23 cellular contexts compared by ENCODE assay signal in genomic region chr4:86421461-86421860, GRCh38.
DNase-seq lines count a peak whose midpoint lies in the region; ATAC-seq, FAIRE-seq and TF ChIP-seq lines count a peak whose summit lies in the region.
"Had no signal": no experiment of that assay in that cellular context is flagged by ENCODE, and none has a peak within 500 bp of the region (broad histone marks: within the 10 kb centered on the region; RNA-seq: fewer than 3 reads in every experiment).

No MANE protein-coding gene starts in this region.

- TF ChIP-seq RAD21 in H1 (IDR thresholded peaks at IDR 0.05 in 1 of 2, conservative IDR thresholded peaks at IDR 0.05 in 1 of 2; ENCODE audit: low read depth in 2 of 2, low read length in 2 of 2): no peak

- H3K4me3 Mint-ChIP-seq in WTC11 (no peak overlapping the region), neural progenitor cell (no peak overlapping the region)
- no peak overlapping the region for H3K4me3 Mint-ChIP-seq in stimulated activated effector memory CD8-positive, alpha-beta T cell treated with anti-CD3 and anti-CD28 coated beads, Interleukin-12 subunit alpha, Interleukin-12 subunit beta, amount 100 ng/mL, for 72 hours
- no peak overlapping the region for H3K4me3 Mint-ChIP-seq in activated naive CD4-positive, alpha-beta T cell treated with anti-CD3 and anti-CD28 coated beads for 36 hours
- H3K4me3 Mint-ChIP-seq: CD4-positive, alpha-beta memory T cell had no signal

- H3K79me1 ChIP-seq in H1 (ENCODE audit: low read depth, low read length): no peaks in the 10 kb centered on the region

- H2AK5ac ChIP-seq in H1 (ENCODE audit: low read depth, low read length): no peak overlapping the region

- H2AFZ ChIP-seq in H1 (ENCODE audit: low read length) (no peak overlapping the region), neural progenitor cell (replicated peaks) (peak overlapping the region; percentile 18)

- CTCF ChIA-PET in WTC11 (lab: Charles Lee) (no interaction called here), H1 (lab: Charles Lee; ENCODE audit: partially characterized antibody) (interaction anchor here (0.6 to 0.8 kb wide), 2 partner anchors 16 to 71 kb away, joined by 3 read pairs; no protein-coding TSS in a partner anchor)
- CTCF ChIA-PET in activated naive CD4-positive, alpha-beta T cell treated with anti-CD3 and anti-CD28 coated beads for 36 hours (lab: Charles Lee): no interaction called here

- DNase-seq in WTC11 (ENCODE audit: low spot score) (no peak), H1 (ENCODE audit: low read depth in 1 of 2, low spot score in 2 of 2) (no peak), neural progenitor cell (ENCODE audit: low spot score) (no peak), superior temporal gyrus (ENCODE audit: extremely low spot score) (peak; percentile 39), retina (no peak)
- no peak for DNase-seq in stimulated activated effector memory CD8-positive, alpha-beta T cell treated with anti-CD3 and anti-CD28 coated beads, Interleukin-12 subunit alpha, Interleukin-12 subunit beta, amount 100 ng/mL, for 72 hours (ENCODE audit: low spot score in 2 of 2)
- DNase-seq in activated naive CD4-positive, alpha-beta T cell treated with anti-CD3 and anti-CD28 coated beads for 36 hours: no peak
- DNase-seq: BE2C; CD4-positive, alpha-beta memory T cell; COR-L47; DMS153; DMS79 treated with DMSO at 0.1 percent for 48 hours; EL had no signal

- H2BK15ac ChIP-seq in H1 (ENCODE audit: low read length): no peak overlapping the region

- TF ChIP-seq EP300 in H1 (IDR thresholded peaks at IDR 0.05; ENCODE audit: borderline replicate concordance in 1 of 2, low read depth in 2 of 2, low read length in 2 of 2): no peak

- H3K9me3 Mint-ChIP-seq in WTC11: peaks cover 14% of the 10 kb centered on the region
- H3K9me3 Mint-ChIP-seq in neural progenitor cell: peaks cover 2% of the 10 kb centered on the region
- H3K9me3 Mint-ChIP-seq in stimulated activated effector memory CD8-positive, alpha-beta T cell treated with anti-CD3 and anti-CD28 coated beads, Interleukin-12 subunit alpha, Interleukin-12 subunit beta, amount 100 ng/mL, for 72 hours: no peaks in the 10 kb centered on the region
- no peaks in the 10 kb centered on the region for H3K9me3 Mint-ChIP-seq in activated naive CD4-positive, alpha-beta T cell treated with anti-CD3 and anti-CD28 coated beads for 36 hours

- peak overlapping the region; percentile 4; the same call in 1 of the 2 replicates for H2BK5ac ChIP-seq in H1 (ENCODE audit: low read depth, low read length)

- H3K27me3 ChIP-seq in H1 (replicated peaks in 1 of 4; ENCODE audit: control insufficient read depth in 3 of 4, extremely low read depth in 1 of 4, insufficient read depth in 3 of 4, low read length in 3 of 4) (peaks cover 0 to 1% (median 0%) of the 10 kb centered on the region in 4 experiments; a peak in 1 of 7 replicates), neural progenitor cell (no peaks in the 10 kb centered on the region)
- H3K27me3 ChIP-seq: BE2C had no signal

- TF ChIP-seq CTCF in WTC11 (IDR thresholded peaks at IDR 0.05) (no peak), H1 (IDR thresholded peaks at IDR 0.05; ENCODE audit: control extremely low read depth in 1 of 3, insufficient read depth in 1 of 3, low read depth in 1 of 3, low read length in 3 of 3) (no peak), neural progenitor cell (IDR thresholded peaks at IDR 0.05) (no peak)

- no peak overlapping the region for H4K8ac ChIP-seq in H1 (ENCODE audit: extremely low read depth, insufficient read depth, low read length)

- H3K36me3 ChIP-seq in H1 (ENCODE audit: control insufficient read depth in 2 of 4, insufficient read depth in 4 of 4, low read length in 3 of 4): no peaks in the 10 kb centered on the region
- H3K36me3 ChIP-seq in neural progenitor cell: peaks cover 6% of the 10 kb centered on the region
- H3K36me3 ChIP-seq: BE2C had no signal

- H3K23ac ChIP-seq in H1 (ENCODE audit: insufficient read length): no peak overlapping the region

- H3K18ac ChIP-seq in H1 (ENCODE audit: extremely low read depth, low read length): no peak overlapping the region

- peaks cover 0 to 3% (median 0%) of the 10 kb centered on the region in 4 experiments; a peak in 1 of 7 replicates for H3K4me1 ChIP-seq in H1 (replicated peaks in 1 of 4; ENCODE audit: control insufficient read depth in 3 of 4, insufficient read depth in 4 of 4, low read length in 3 of 4)
- peaks cover 13% of the 10 kb centered on the region for H3K4me1 ChIP-seq in neural progenitor cell
- H3K4me1 ChIP-seq: BE2C had no signal

- H3K56ac ChIP-seq in H1 (replicated peaks; ENCODE audit: insufficient read length, low read depth, low read length): no peak overlapping the region

- H3K4me3 ChIP-seq in H1 (ENCODE audit: extremely low read depth in 1 of 4, insufficient read depth in 2 of 4, low read depth in 3 of 4, low read length in 4 of 4) (no peak overlapping the region), neural progenitor cell (no peak overlapping the region)

- H4K5ac ChIP-seq in H1 (ENCODE audit: insufficient read length, low read depth, low read length): no peak overlapping the region

- no peaks in the 10 kb centered on the region for H3K23me2 ChIP-seq in H1 (ENCODE audit: low read depth, low read length)

- H2BK20ac ChIP-seq in H1 (ENCODE audit: low read length): no peak overlapping the region

- H3K4me2 ChIP-seq in H1 (ENCODE audit: insufficient read depth in 1 of 2, low read depth in 2 of 2, low read length in 2 of 2): no peak overlapping the region
- no peak overlapping the region for H3K4me2 ChIP-seq in neural progenitor cell

- H3K79me2 ChIP-seq in H1 (ENCODE audit: control insufficient read depth in 1 of 2, insufficient read depth in 2 of 2, low read length in 2 of 2) (no peaks in the 10 kb centered on the region), neural progenitor cell (ENCODE audit: low read depth) (no peaks in the 10 kb centered on the region)

- H4K20me1 ChIP-seq in H1 (replicated peaks in 1 of 2; ENCODE audit: control insufficient read depth in 1 of 2, insufficient read depth in 2 of 2, low read length in 2 of 2): no peaks in the 10 kb centered on the region
- H4K20me1 ChIP-seq in neural progenitor cell (ENCODE audit: low read depth): no peaks in the 10 kb centered on the region

- no peak overlapping the region for H3K14ac ChIP-seq in H1 (ENCODE audit: insufficient read length)

- H3K27ac Mint-ChIP-seq in WTC11 (peak overlapping the region; percentile 53; the same call in 1 of the 2 replicates), neural progenitor cell (no peak overlapping the region)
- no peak overlapping the region for H3K27ac Mint-ChIP-seq in stimulated activated effector memory CD8-positive, alpha-beta T cell treated with anti-CD3 and anti-CD28 coated beads, Interleukin-12 subunit alpha, Interleukin-12 subunit beta, amount 100 ng/mL, for 72 hours
- H3K27ac Mint-ChIP-seq in activated naive CD4-positive, alpha-beta T cell treated with anti-CD3 and anti-CD28 coated beads for 36 hours: no peak overlapping the region
- H3K27ac Mint-ChIP-seq: CD4-positive, alpha-beta memory T cell had no signal

- peaks cover 8% of the 10 kb centered on the region for H3K36me3 Mint-ChIP-seq in WTC11
- H3K36me3 Mint-ChIP-seq in neural progenitor cell: no peaks in the 10 kb centered on the region
- no peaks in the 10 kb centered on the region for H3K36me3 Mint-ChIP-seq in stimulated activated effector memory CD8-positive, alpha-beta T cell treated with anti-CD3 and anti-CD28 coated beads, Interleukin-12 subunit alpha, Interleukin-12 subunit beta, amount 100 ng/mL, for 72 hours
- H3K36me3 Mint-ChIP-seq in activated naive CD4-positive, alpha-beta T cell treated with anti-CD3 and anti-CD28 coated beads for 36 hours (ENCODE audit: low read depth): no peaks in the 10 kb centered on the region
- H3K36me3 Mint-ChIP-seq: CD4-positive, alpha-beta memory T cell had no signal

- H3K4ac ChIP-seq in H1 (replicated peaks; ENCODE audit: insufficient read length, low read depth, low read length): no peak overlapping the region

- 0 out of 2 replicates have a peak overlapping the region, but pooled peaks have one; percentile 21 for H2BK12ac ChIP-seq in H1 (ENCODE audit: low read depth, low read length)

- no peak for TF ChIP-seq POLR2A in H1 (IDR thresholded peaks at IDR 0.05; ENCODE audit: control extremely low read depth in 1 of 2, low read depth in 2 of 2, low read length in 2 of 2)

- no peak overlapping the region for H4K91ac ChIP-seq in H1 (replicated peaks; ENCODE audit: insufficient read length, low read length)

- H3K27ac ChIP-seq in H1 (ENCODE audit: low read depth, low read length) (no peak overlapping the region), neural progenitor cell (peak overlapping the region; percentile 10)
- H3K27ac ChIP-seq: C4-2B had no signal

- H3K9me3 ChIP-seq in H1 (ENCODE audit: insufficient read depth in 2 of 2, low read depth in 1 of 2, low read length in 1 of 2) (peaks cover 0 to 2% of the 10 kb centered on the region in 2 experiments; a peak in 1 of 4 replicates), neural progenitor cell (ENCODE audit: low read depth) (no peaks in the 10 kb centered on the region)
- H3K9me3 ChIP-seq: BE2C had no signal

- 82% methylated on average over 6 of the region's 6 CpGs; no CpG with 5 or more reads in 1 of the 2 experiments for WGBS in H1 (ENCODE audit: extremely low coverage in 1 of 2, insufficient coverage in 1 of 2, insufficient read length in 1 of 2, insufficient replicate concordance in 2 of 2, low coverage in 1 of 2, low lambda C conversion rate in 2 of 2, missing lambda C conversion rate in 1 of 2), 2 experiments

- no peaks in the 10 kb centered on the region for H3K27me3 Mint-ChIP-seq in WTC11 (ENCODE audit: low read depth)
- H3K27me3 Mint-ChIP-seq in neural progenitor cell (ENCODE audit: insufficient read depth, low read depth): no peaks in the 10 kb centered on the region
- H3K27me3 Mint-ChIP-seq in activated naive CD4-positive, alpha-beta T cell treated with anti-CD3 and anti-CD28 coated beads for 36 hours (ENCODE audit: low read depth): no peaks in the 10 kb centered on the region

- H3F3A ChIP-seq in neural progenitor cell (ENCODE audit: low read depth): peaks cover 14% of the 10 kb centered on the region

- ATAC-seq in WTC11: no peak; the same call in 1 of the 2 replicates
- no peak for ATAC-seq in stimulated activated effector memory CD8-positive, alpha-beta T cell treated with anti-CD3 and anti-CD28 coated beads, Interleukin-12 subunit alpha, Interleukin-12 subunit beta, amount 100 ng/mL, for 72 hours
- ATAC-seq in GM21390 (IDR thresholded peaks at IDR 0.05; ENCODE audit: unreplicated experiment): no peak
- ATAC-seq: HepG2 had no signal

- POLR2A ChIA-PET in WTC11 (lab: Charles Lee) (no interaction called here), H1 (lab: Charles Lee; ENCODE audit: partially characterized antibody) (no interaction called here)

- H3K9ac ChIP-seq in H1 (replicated peaks in 1 of 4; ENCODE audit: extremely low read depth in 1 of 4, low read depth in 3 of 4, low read length in 3 of 4) (no peak overlapping the region), neural progenitor cell (no peak overlapping the region)

- H3K4me1 Mint-ChIP-seq in WTC11 (peaks cover 30% of the 10 kb centered on the region), neural progenitor cell (no peaks in the 10 kb centered on the region)
- no peaks in the 10 kb centered on the region for H3K4me1 Mint-ChIP-seq in stimulated activated effector memory CD8-positive, alpha-beta T cell treated with anti-CD3 and anti-CD28 coated beads, Interleukin-12 subunit alpha, Interleukin-12 subunit beta, amount 100 ng/mL, for 72 hours
- no peaks in the 10 kb centered on the region for H3K4me1 Mint-ChIP-seq in activated naive CD4-positive, alpha-beta T cell treated with anti-CD3 and anti-CD28 coated beads for 36 hours (ENCODE audit: low read depth)
- H3K4me1 Mint-ChIP-seq: CD4-positive, alpha-beta memory T cell had no signal

- H2BK120ac ChIP-seq in H1 (replicated peaks; ENCODE audit: low read depth, low read length): no peak overlapping the region

- intact Hi-C loops in activated naive CD4-positive, alpha-beta T cell treated with anti-CD3 and anti-CD28 coated beads for 36 hours (cut with micrococcal nuclease): no loop called here

- no peak for FAIRE-seq in H1 (lab: Jason Lieb, UNC)
- FAIRE-seq: A204.1, D721Med, G401.6, GM12891, GM19239, H54, HepG2, HTR-8/SVneo had no signal
